14 cellular contexts compared by ENCODE assay signal in genomic region chr15:101525087-101525669, GRCh38.
"Had no signal": no experiment of that assay in that cellular context is flagged by ENCODE, and none has a peak within 500 bp of the region (broad histone marks: within the 10 kb centered on the region; RNA-seq: fewer than 3 reads in every experiment).

No MANE protein-coding gene starts in this region.

- H3K4me1 ChIP-seq: thyroid gland had no signal

- H3K27me3 ChIP-seq: brain microvascular endothelial cell, thyroid gland had no signal

- H3K9me3 Mint-ChIP-seq: natural killer cell; stimulated activated naive B cell treated with anti-CD40 and anti-IgM and Interleukin-4, amounts not matched to agents 10 μg/mL and 1 μg/mL and 100 μg/mL, for 72 hours had no signal

- H3K9me3 ChIP-seq: heart right ventricle, neutrophil, thyroid gland had no signal

- ATAC-seq: esophagus mucosa; heart right ventricle; natural killer cell; stimulated activated naive B cell treated with anti-CD40 and anti-IgM and Interleukin-4, amounts not matched to agents 10 μg/mL and 1 μg/mL and 100 μg/mL, for 72 hours had no signal

- H3K4me3 ChIP-seq: heart right ventricle, thyroid gland had no signal

- H3K36me3 Mint-ChIP-seq: activated naive CD8-positive, alpha-beta T cell; natural killer cell; stimulated activated naive B cell treated with anti-CD40 and anti-IgM and Interleukin-4, amounts not matched to agents 10 μg/mL and 1 μg/mL and 100 μg/mL, for 72 hours had no signal

- H3K27ac Mint-ChIP-seq: activated naive CD8-positive, alpha-beta T cell; natural killer cell; stimulated activated naive B cell treated with anti-CD40 and anti-IgM and Interleukin-4, amounts not matched to agents 10 μg/mL and 1 μg/mL and 100 μg/mL, for 72 hours had no signal

- H3K36me3 ChIP-seq: brain microvascular endothelial cell, heart right ventricle, neutrophil, thyroid gland, WERI-Rb-1 had no signal

- H3K4me3 Mint-ChIP-seq: activated naive CD8-positive, alpha-beta T cell; natural killer cell; stimulated activated naive B cell treated with anti-CD40 and anti-IgM and Interleukin-4, amounts not matched to agents 10 μg/mL and 1 μg/mL and 100 μg/mL, for 72 hours had no signal

- H3K27ac ChIP-seq: brain microvascular endothelial cell, heart right ventricle, neutrophil, thyroid gland, WERI-Rb-1 had no signal

- DNase-seq: activated CD4-positive, alpha-beta T cell treated with anti-CD3 and anti-CD28 coated beads, Interleukin-2, amount 50 U/mL, for 48 hours; activated gamma-delta T cell treated with Interleukin-2 at 50 U/mL for 16 hours; brain microvascular endothelial cell; cortex of kidney; effector CD4-positive, alpha-beta T cell; heart right ventricle; kidney glomerular epithelial cell; natural killer cell; stimulated activated naive B cell treated with anti-CD40 and anti-IgM and Interleukin-4, amounts not matched to agents 10 μg/mL and 1 μg/mL and 100 μg/mL, for 72 hours; thyroid gland; WERI-Rb-1 had no signal
